ENCODE assay signal across 44 cellular contexts in genomic region chr4:73438048-73438447, GRCh38. TPM values are rescaled to one million over a fixed set of nuclear protein-coding genes. Genes with fewer than 3 reads are reported as not detected.
"Had no signal": no experiment of that assay in that cellular context is flagged by ENCODE, and none has a peak within 500 bp of the region (broad histone marks: within the 10 kb centered on the region; RNA-seq: fewer than 3 reads in every experiment).

No MANE protein-coding gene starts in this region.

- H3K4me1 ChIP-seq: adrenal gland, ascending aorta, breast epithelium had no signal

- H3K9me3 ChIP-seq: adrenal gland, ascending aorta, body of pancreas, breast epithelium had no signal

- H3K4me3 ChIP-seq: adrenal gland, ascending aorta, body of pancreas, breast epithelium, cardiac muscle cell had no signal

- H3K27me3 Mint-ChIP-seq: activated naive CD4-positive, alpha-beta T cell treated with anti-CD3 and anti-CD28 coated beads, Interleukin-2, amount 10 ng/mL, durations not matched to agents 7 days and 5 days; brain had no signal

- FAIRE-seq: astrocyte, bronchial epithelial cell had no signal

- H3K36me3 ChIP-seq: adrenal gland, ascending aorta, brain microvascular endothelial cell, breast epithelium, cardiac muscle cell had no signal

- H3K4me3 Mint-ChIP-seq: activated naive CD4-positive, alpha-beta T cell treated with anti-CD3 and anti-CD28 coated beads for 36 hours; activated naive CD4-positive, alpha-beta T cell treated with anti-CD3 and anti-CD28 coated beads, Interleukin-2, amount 10 ng/mL, durations not matched to agents 7 days and 5 days; activated naive CD4-positive, alpha-beta T cell treated with anti-CD3 and anti-CD28 coated beads, Interleukin-2, amount 50 U/mL, for 24 hours; activated naive CD8-positive, alpha-beta T cell; activated naive CD8-positive, alpha-beta T cell treated with anti-CD3 and anti-CD28 coated beads for 36 hours; activated naive CD8-positive, alpha-beta T cell treated with anti-CD3 and anti-CD28 coated beads, Interleukin-2, amount 10 ng/mL, durations not matched to agents 7 days and 5 days; activated naive CD8-positive, alpha-beta T cell treated with anti-CD3 and anti-CD28 coated beads, Interleukin-2, amount 50 U/mL, for 24 hours; activated T-cell treated with anti-CD3 and anti-CD28 coated beads, Interleukin-2, amount 50 U/mL, for 24 hours; activated T-cell treated with anti-CD3 and anti-CD28 coated beads, Interleukin-2, amount 50 U/mL, for 4 hours; activated T-cell treated with anti-CD3 and anti-CD28 coated beads, Interleukin-2, amount 50 U/mL, for 72 hours; activated T-helper 1 cell treated with anti-CD3 and anti-CD28 coated beads, Interleukin-12 subunit alpha, Interleukin-12 subunit beta, Interleukin-2, Interleukin-4 antibody, amounts not matched to agents 30 ng/mL and 10 ng/mL and 1 ng/mL, durations not matched to agents 14 hours and 24 hours and 36 hours; activated T-helper 17 cell treated with anti-CD3 and anti-CD28 coated beads, Interleukin-2, amount 50 U/mL, for 72 hours; brain; central memory CD8-positive, alpha-beta T cell had no signal

- H3K27me3 ChIP-seq: adrenal gland, ascending aorta, body of pancreas, brain microvascular endothelial cell, breast epithelium, cardiac muscle cell had no signal

- H3K27ac Mint-ChIP-seq: activated naive CD4-positive, alpha-beta T cell treated with anti-CD3 and anti-CD28 coated beads for 36 hours; activated naive CD4-positive, alpha-beta T cell treated with anti-CD3 and anti-CD28 coated beads, Interleukin-2, amount 10 ng/mL, durations not matched to agents 7 days and 5 days; activated naive CD4-positive, alpha-beta T cell treated with anti-CD3 and anti-CD28 coated beads, Interleukin-2, amount 50 U/mL, for 24 hours; activated naive CD4-positive, alpha-beta T cell treated with anti-CD3 and anti-CD28 coated beads, Interleukin-2, amount 50 U/mL, for 72 hours; activated naive CD8-positive, alpha-beta T cell; activated naive CD8-positive, alpha-beta T cell treated with anti-CD3 and anti-CD28 coated beads for 36 hours; activated naive CD8-positive, alpha-beta T cell treated with anti-CD3 and anti-CD28 coated beads, Interleukin-2, amount 10 ng/mL, durations not matched to agents 7 days and 5 days; activated naive CD8-positive, alpha-beta T cell treated with anti-CD3 and anti-CD28 coated beads, Interleukin-2, amount 50 U/mL, for 24 hours; activated T-cell treated with anti-CD3 and anti-CD28 coated beads, Interleukin-2, amount 50 U/mL, for 24 hours; activated T-cell treated with anti-CD3 and anti-CD28 coated beads, Interleukin-2, amount 50 U/mL, for 72 hours; activated T-helper 1 cell treated with anti-CD3 and anti-CD28 coated beads, Interleukin-12 subunit alpha, Interleukin-12 subunit beta, Interleukin-2, Interleukin-4 antibody, amounts not matched to agents 30 ng/mL and 10 ng/mL and 1 ng/mL, durations not matched to agents 14 hours and 24 hours and 36 hours; activated T-helper 17 cell treated with anti-CD3 and anti-CD28 coated beads, Interleukin-2, amount 50 U/mL, for 72 hours; activated T-helper 2 cell treated with anti-CD3 and anti-CD28 coated beads, Interferon-gamma antibody, Interleukin-2, Interleukin-4, amounts not matched to agents 10 μg/mL and 5 μg/mL and 100 μg/mL, durations not matched to agents 14 hours and 24 hours and 36 hours; brain had no signal

- DNase-seq: activated effector memory CD4-positive, alpha-beta T cell treated with anti-CD3 and anti-CD28 coated beads, Interleukin-2, amount 50 U/mL, for 16 hours; activated effector memory CD4-positive, alpha-beta T cell treated with Interleukin-2 at 50 U/mL for 16 hours; activated gamma-delta T cell; activated gamma-delta T cell treated with Interleukin-2 at 50 U/mL for 16 hours; activated naive CD4-positive, alpha-beta T cell; activated naive CD4-positive, alpha-beta T cell treated with anti-CD3 and anti-CD28 coated beads for 36 hours; activated naive CD4-positive, alpha-beta T cell treated with anti-CD3 and anti-CD28 coated beads, Interleukin-2, amount 10 ng/mL, durations not matched to agents 7 days and 5 days; activated naive CD4-positive, alpha-beta T cell treated with anti-CD3 and anti-CD28 coated beads, Interleukin-2, amount 50 U/mL, for 16 hours; activated naive CD4-positive, alpha-beta T cell treated with Interleukin-2 at 50 U/mL for 16 hours; activated naive CD8-positive, alpha-beta T cell treated with anti-CD3 and anti-CD28 coated beads for 36 hours; activated naive CD8-positive, alpha-beta T cell treated with anti-CD3 and anti-CD28 coated beads, Interleukin-2, amount 10 ng/mL, durations not matched to agents 7 days and 5 days; activated naive CD8-positive, alpha-beta T cell treated with anti-CD3 and anti-CD28 coated beads, Interleukin-2, amount 50 U/mL, for 24 hours; activated T-cell treated with anti-CD3 and anti-CD28 coated beads for 4 hours; activated T-cell treated with anti-CD3 and anti-CD28 coated beads, Interleukin-2, amount 50 U/mL, for 1 hour; activated T-cell treated with anti-CD3 and anti-CD28 coated beads, Interleukin-2, amount 50 U/mL, for 24 hours; activated T-cell treated with anti-CD3 and anti-CD28 coated beads, Interleukin-2, amount 50 U/mL, for 4 hours; activated T-cell treated with anti-CD3 and anti-CD28 coated beads, Interleukin-2, amount 50 U/mL, for 48 hours; activated T-cell treated with anti-CD3 and anti-CD28 coated beads, Interleukin-2, amount 50 U/mL, for 72 hours; adrenal gland; amniotic stem cell; amygdala; anterior cingulate cortex; aorta; body of pancreas; caudate nucleus; central memory CD4-positive, alpha-beta T cell; cerebellar nuclear complex had no signal

- H3K9me3 Mint-ChIP-seq: activated naive CD4-positive, alpha-beta T cell treated with anti-CD3 and anti-CD28 coated beads for 36 hours; activated naive CD4-positive, alpha-beta T cell treated with anti-CD3 and anti-CD28 coated beads, Interleukin-2, amount 10 ng/mL, durations not matched to agents 7 days and 5 days; activated naive CD4-positive, alpha-beta T cell treated with anti-CD3 and anti-CD28 coated beads, Interleukin-2, amount 50 U/mL, for 24 hours; activated naive CD4-positive, alpha-beta T cell treated with anti-CD3 and anti-CD28 coated beads, Interleukin-2, amount 50 U/mL, for 72 hours; activated naive CD8-positive, alpha-beta T cell treated with anti-CD3 and anti-CD28 coated beads for 36 hours; activated naive CD8-positive, alpha-beta T cell treated with anti-CD3 and anti-CD28 coated beads, Interleukin-2, amount 10 ng/mL, durations not matched to agents 7 days and 5 days; activated naive CD8-positive, alpha-beta T cell treated with anti-CD3 and anti-CD28 coated beads, Interleukin-2, amount 50 U/mL, for 24 hours; activated T-cell treated with anti-CD3 and anti-CD28 coated beads, Interleukin-2, amount 50 U/mL, for 24 hours; activated T-cell treated with anti-CD3 and anti-CD28 coated beads, Interleukin-2, amount 50 U/mL, for 4 hours; activated T-cell treated with anti-CD3 and anti-CD28 coated beads, Interleukin-2, amount 50 U/mL, for 72 hours; activated T-helper 1 cell treated with anti-CD3 and anti-CD28 coated beads, Interleukin-12 subunit alpha, Interleukin-12 subunit beta, Interleukin-2, Interleukin-4 antibody, amounts not matched to agents 30 ng/mL and 10 ng/mL and 1 ng/mL, durations not matched to agents 14 hours and 24 hours and 36 hours; activated T-helper 17 cell treated with anti-CD3 and anti-CD28 coated beads, Interleukin-2, amount 50 U/mL, for 72 hours; activated T-helper 2 cell treated with anti-CD3 and anti-CD28 coated beads, Interferon-gamma antibody, Interleukin-2, Interleukin-4, amounts not matched to agents 10 μg/mL and 5 μg/mL and 100 μg/mL, durations not matched to agents 14 hours and 24 hours and 36 hours; brain; central memory CD8-positive, alpha-beta T cell had no signal

- H3K4me1 Mint-ChIP-seq: activated naive CD4-positive, alpha-beta T cell treated with anti-CD3 and anti-CD28 coated beads, Interleukin-2, amount 10 ng/mL, durations not matched to agents 7 days and 5 days; activated naive CD4-positive, alpha-beta T cell treated with anti-CD3 and anti-CD28 coated beads, Interleukin-2, amount 50 U/mL, for 24 hours; activated naive CD8-positive, alpha-beta T cell treated with anti-CD3 and anti-CD28 coated beads for 36 hours; activated naive CD8-positive, alpha-beta T cell treated with anti-CD3 and anti-CD28 coated beads, Interleukin-2, amount 10 ng/mL, durations not matched to agents 7 days and 5 days; activated naive CD8-positive, alpha-beta T cell treated with anti-CD3 and anti-CD28 coated beads, Interleukin-2, amount 50 U/mL, for 24 hours; activated T-helper 17 cell treated with anti-CD3 and anti-CD28 coated beads, Interleukin-2, amount 50 U/mL, for 72 hours; brain; central memory CD8-positive, alpha-beta T cell had no signal

- ATAC-seq: activated naive CD4-positive, alpha-beta T cell treated with anti-CD3 and anti-CD28 coated beads, Interleukin-2, amount 50 U/mL, for 72 hours; activated naive CD8-positive, alpha-beta T cell treated with anti-CD3 and anti-CD28 coated beads, Interleukin-2, amount 50 U/mL, for 24 hours; activated T-cell treated with anti-CD3 and anti-CD28 coated beads, Interleukin-2, amount 50 U/mL, for 4 hours; activated T-cell treated with anti-CD3 and anti-CD28 coated beads, Interleukin-2, amount 50 U/mL, for 72 hours; activated T-helper 17 cell treated with anti-CD3 and anti-CD28 coated beads, Interleukin-2, amount 50 U/mL, for 72 hours; body of pancreas had no signal

- H3K36me3 Mint-ChIP-seq: activated naive CD4-positive, alpha-beta T cell treated with anti-CD3 and anti-CD28 coated beads, Interleukin-2, amount 10 ng/mL, durations not matched to agents 7 days and 5 days; activated naive CD4-positive, alpha-beta T cell treated with anti-CD3 and anti-CD28 coated beads, Interleukin-2, amount 50 U/mL, for 24 hours; activated naive CD4-positive, alpha-beta T cell treated with anti-CD3 and anti-CD28 coated beads, Interleukin-2, amount 50 U/mL, for 72 hours; activated naive CD8-positive, alpha-beta T cell; activated naive CD8-positive, alpha-beta T cell treated with anti-CD3 and anti-CD28 coated beads for 36 hours; activated naive CD8-positive, alpha-beta T cell treated with anti-CD3 and anti-CD28 coated beads, Interleukin-2, amount 10 ng/mL, durations not matched to agents 7 days and 5 days; brain had no signal

- H3K27ac ChIP-seq: adrenal gland, ascending aorta, body of pancreas, brain microvascular endothelial cell, breast epithelium, cardiac muscle cell had no signal

RNA-seq across cellular contexts. Expression of gene AFP, which starts 2.0 kb away (rescaled TPM):
- total RNA-seq: activated naive CD4-positive, alpha-beta T cell treated with anti-CD3 and anti-CD28 coated beads for 36 hours; activated naive CD4-positive, alpha-beta T cell treated with anti-CD3 and anti-CD28 coated beads, Interleukin-2, amount 50 U/mL, for 72 hours; activated naive CD8-positive, alpha-beta T cell treated with anti-CD3 and anti-CD28 coated beads for 36 hours; activated naive CD8-positive, alpha-beta T cell treated with anti-CD3 and anti-CD28 coated beads, Interleukin-2, amount 10 ng/mL, durations not matched to agents 7 days and 5 days; activated T-cell treated with anti-CD3 and anti-CD28 coated beads, Interleukin-2, amount 50 U/mL, for 72 hours; activated T-helper 1 cell treated with anti-CD3 and anti-CD28 coated beads, Interleukin-12 subunit alpha, Interleukin-12 subunit beta, Interleukin-2, Interleukin-4 antibody, amounts not matched to agents 30 ng/mL and 10 ng/mL and 1 ng/mL, durations not matched to agents 14 hours and 24 hours and 36 hours; activated T-helper 17 cell treated with anti-CD3 and anti-CD28 coated beads, Interleukin-2, amount 50 U/mL, for 72 hours; activated T-helper 2 cell treated with anti-CD3 and anti-CD28 coated beads, Interferon-gamma antibody, Interleukin-2, Interleukin-4, amounts not matched to agents 10 μg/mL and 5 μg/mL and 100 μg/mL, durations not matched to agents 14 hours and 24 hours and 36 hours; ascending aorta; body of pancreas; bronchial epithelial cell; cardiac septum had no signal
- polyA plus RNA-seq: adipose tissue, aorta had no signal

RNA-seq across cellular contexts. Expression of gene ALB, which starts 34.0 kb away (rescaled TPM):
- total RNA-seq: activated naive CD4-positive, alpha-beta T cell treated with anti-CD3 and anti-CD28 coated beads for 36 hours; activated naive CD4-positive, alpha-beta T cell treated with anti-CD3 and anti-CD28 coated beads, Interleukin-2, amount 50 U/mL, for 72 hours; activated naive CD8-positive, alpha-beta T cell treated with anti-CD3 and anti-CD28 coated beads for 36 hours; activated naive CD8-positive, alpha-beta T cell treated with anti-CD3 and anti-CD28 coated beads, Interleukin-2, amount 10 ng/mL, durations not matched to agents 7 days and 5 days; activated T-helper 1 cell treated with anti-CD3 and anti-CD28 coated beads, Interleukin-12 subunit alpha, Interleukin-12 subunit beta, Interleukin-2, Interleukin-4 antibody, amounts not matched to agents 30 ng/mL and 10 ng/mL and 1 ng/mL, durations not matched to agents 14 hours and 24 hours and 36 hours; activated T-helper 17 cell treated with anti-CD3 and anti-CD28 coated beads, Interleukin-2, amount 50 U/mL, for 72 hours; activated T-helper 2 cell treated with anti-CD3 and anti-CD28 coated beads, Interferon-gamma antibody, Interleukin-2, Interleukin-4, amounts not matched to agents 10 μg/mL and 5 μg/mL and 100 μg/mL, durations not matched to agents 14 hours and 24 hours and 36 hours; astrocyte; bronchial epithelial cell; cardiac septum had no signal

RNA-seq across cellular contexts. Expression of gene AFM, which starts 43.5 kb away (rescaled TPM):
- total RNA-seq: activated naive CD4-positive, alpha-beta T cell treated with anti-CD3 and anti-CD28 coated beads for 36 hours; activated naive CD4-positive, alpha-beta T cell treated with anti-CD3 and anti-CD28 coated beads, Interleukin-2, amount 50 U/mL, for 72 hours; activated naive CD8-positive, alpha-beta T cell treated with anti-CD3 and anti-CD28 coated beads for 36 hours; activated naive CD8-positive, alpha-beta T cell treated with anti-CD3 and anti-CD28 coated beads, Interleukin-2, amount 10 ng/mL, durations not matched to agents 7 days and 5 days; activated T-cell treated with anti-CD3 and anti-CD28 coated beads, Interleukin-2, amount 50 U/mL, for 4 hours; activated T-cell treated with anti-CD3 and anti-CD28 coated beads, Interleukin-2, amount 50 U/mL, for 72 hours; activated T-helper 1 cell treated with anti-CD3 and anti-CD28 coated beads, Interleukin-12 subunit alpha, Interleukin-12 subunit beta, Interleukin-2, Interleukin-4 antibody, amounts not matched to agents 30 ng/mL and 10 ng/mL and 1 ng/mL, durations not matched to agents 14 hours and 24 hours and 36 hours; activated T-helper 17 cell treated with anti-CD3 and anti-CD28 coated beads, Interleukin-2, amount 50 U/mL, for 72 hours; activated T-helper 2 cell treated with anti-CD3 and anti-CD28 coated beads, Interferon-gamma antibody, Interleukin-2, Interleukin-4, amounts not matched to agents 10 μg/mL and 5 μg/mL and 100 μg/mL, durations not matched to agents 14 hours and 24 hours and 36 hours; adrenal gland; aorta; ascending aorta; astrocyte; breast epithelium; bronchial epithelial cell; cardiac muscle cell; cardiac septum; cerebellum had no signal
- polyA plus RNA-seq: adipose tissue, adrenal gland, aorta had no signal
